ENCODE assay signal across 8 cellular contexts in genomic region chr2:37672870-37673184, GRCh38. TPM values are rescaled to one million over a fixed set of nuclear protein-coding genes. Genes with fewer than 3 reads are reported as not detected.
DNase-seq lines count a peak whose midpoint lies in the region; TF ChIP-seq lines count a peak whose summit lies in the region.

No MANE protein-coding gene starts in this region.

- H3K27ac ChIP-seq in effector memory CD4-positive, alpha-beta T cell (ENCODE audit: insufficient read depth, low read length, poor library complexity, severe bottlenecking), result peak overlapping the region; percentile 83

- peak overlapping the region; percentile 91 for H3K4me3 ChIP-seq in BJ (ENCODE audit: low read depth, low read length)
- peak overlapping the region; percentile 72 for H3K4me3 ChIP-seq in NB4 (ENCODE audit: low read depth, low read length)
- H3K4me3 ChIP-seq in effector memory CD4-positive, alpha-beta T cell (ENCODE audit: insufficient read depth, low read depth, low read length, poor library complexity, severe bottlenecking), result peak overlapping the region; percentile 90

- H3K27me3 ChIP-seq in BJ (ENCODE audit: control insufficient read depth, insufficient read depth, low read length), result no peaks in the 10 kb centered on the region
- H3K27me3 ChIP-seq in effector memory CD4-positive, alpha-beta T cell (replicated peaks; ENCODE audit: control insufficient read depth, insufficient read depth, low read length, poor library complexity, severe bottlenecking), result no peaks in the 10 kb centered on the region

- peaks cover 22% of the 10 kb centered on the region for H3K4me1 ChIP-seq in effector memory CD4-positive, alpha-beta T cell (ENCODE audit: control insufficient read depth, insufficient read depth, low read length, poor library complexity, severe bottlenecking)

- no peaks in the 10 kb centered on the region for H3K9me3 ChIP-seq in effector memory CD4-positive, alpha-beta T cell (ENCODE audit: control insufficient read depth, low read length)

- TF ChIP-seq CTCF in BJ (IDR thresholded peaks at IDR 0.05; ENCODE audit: insufficient read depth, low read depth, low read length) (no peak), NB4 (IDR thresholded peaks at IDR 0.05; ENCODE audit: low read depth, low read length) (no peak), nephron progenitor cell (IDR thresholded peaks at IDR 0.05) (no peak)

- no peaks in the 10 kb centered on the region for H3K9me3 Mint-ChIP-seq in nephron progenitor cell

- DNase-seq in BJ (ENCODE audit: low read depth), result no peak
- DNase-seq in NB4 (ENCODE audit: low read depth), result no peak
- no peak for DNase-seq in effector memory CD4-positive, alpha-beta T cell
- no peak for DNase-seq in nephron progenitor cell
- DNase-seq in cerebellar cortex (ENCODE audit: low spot score), result no peak
- no peak for DNase-seq in NCI-H1105 treated with DMSO at 0.1 percent for 48 hours (lab: John Stamatoyannopoulos, UW)
- DNase-seq in NCI-H446 treated with DMSO at 0.1 percent for 48 hours (lab: John Stamatoyannopoulos, UW), result no peak
- DNase-seq in putamen (ENCODE audit: low spot score), result no peak

- H3K27me3 Mint-ChIP-seq in nephron progenitor cell (ENCODE audit: low read depth, poor library complexity), result peaks cover 19% of the 10 kb centered on the region

- no peak for TF ChIP-seq POLR2A in NB4 (IDR thresholded peaks at IDR 0.05; ENCODE audit: extremely low read depth, insufficient read length)

- H3K4me1 Mint-ChIP-seq in nephron progenitor cell, result peaks cover 35% of the 10 kb centered on the region

- peak overlapping the region; percentile 80 for H3K4me3 Mint-ChIP-seq in nephron progenitor cell

- POLR2A ChIA-PET in BJ (lab: Charles Lee), result interaction anchor here (0.8 kb wide), 1 partner anchor 94 kb away, joined by 3 read pairs; no protein-coding TSS in a partner anchor

- CTCF ChIA-PET in BJ (lab: Yijun Ruan, JAX), result interaction anchor here (1.1 to 1.9 kb wide), 3 partner anchors 34 to 258 kb away, joined by 4 to 7 read pairs (median 5); no protein-coding TSS in a partner anchor

- H3K36me3 ChIP-seq in BJ (ENCODE audit: control insufficient read depth, insufficient read depth, low read length), result no peaks in the 10 kb centered on the region
- H3K36me3 ChIP-seq in effector memory CD4-positive, alpha-beta T cell (ENCODE audit: control insufficient read depth, insufficient read depth, low read length), result no peaks in the 10 kb centered on the region

- no peaks in the 10 kb centered on the region for H3K36me3 Mint-ChIP-seq in nephron progenitor cell (ENCODE audit: low read depth)

- H3K27ac Mint-ChIP-seq in nephron progenitor cell, result no peak overlapping the region

RNA-seq across cellular contexts. Expression of gene CDC42EP3, which starts 1.4 kb away (rescaled TPM):
- polyA plus RNA-seq in BJ (2011; rRNA removed), result 191 and 197 TPM in 2 replicates
- polyA minus RNA-seq in BJ (2011; rRNA and poly(A)+ RNA removed), result 125 and 201 TPM in 2 replicates
